Comparison of ENCODE assay signal across 8 cellular contexts in genomic region chr3:194672876-194673275, GRCh38. TPM values are rescaled to one million over a fixed set of nuclear protein-coding genes. Genes with fewer than 3 reads are reported as not detected.
DNase-seq lines count a peak whose midpoint lies in the region; ATAC-seq and TF ChIP-seq lines count a peak whose summit lies in the region.

No MANE protein-coding gene starts in this region.

- H3K27ac Mint-ChIP-seq in endodermal cell (no peak overlapping the region), neural progenitor cell (no peak overlapping the region)

- peak overlapping the region; percentile 80 for H3K4me2 ChIP-seq in neural progenitor cell

- H3K27ac ChIP-seq in endodermal cell (ENCODE audit: low read depth, low read length) (no peak overlapping the region), neural progenitor cell (no peak overlapping the region)

- H3K9ac ChIP-seq in NT2/D1 (ENCODE audit: insufficient read length, low read depth) = peak overlapping the region; percentile 91
- peak overlapping the region; percentile 65 for H3K9ac ChIP-seq in endodermal cell (ENCODE audit: extremely low read depth, low read length, poor library complexity, severe bottlenecking)
- no peak overlapping the region for H3K9ac ChIP-seq in neural progenitor cell

- DNase-seq in GM12864 (ENCODE audit: low read depth) (no peak), NT2/D1 (ENCODE audit: low read depth, low spot score) (no peak), endodermal cell (no peak), neural progenitor cell (ENCODE audit: low spot score) (peak; percentile 16), SIG-M5 treated with dmso at 0.1 percent for 504 hours (lab: John Stamatoyannopoulos, UW; ENCODE audit: unreplicated experiment) (no peak)

- peaks cover 41% of the 10 kb centered on the region for H3K79me2 ChIP-seq in neural progenitor cell (ENCODE audit: low read depth)

- peak overlapping the region; percentile 99 for H2AFZ ChIP-seq in neural progenitor cell (replicated peaks)

- H3K4me1 Mint-ChIP-seq in endodermal cell (peaks cover 6% of the 10 kb centered on the region), neural progenitor cell (peaks cover 9% of the 10 kb centered on the region)

- peaks cover 6% of the 10 kb centered on the region for H3K27me3 Mint-ChIP-seq in endodermal cell (ENCODE audit: insufficient read depth)
- peaks cover 12% of the 10 kb centered on the region for H3K27me3 Mint-ChIP-seq in neural progenitor cell (ENCODE audit: insufficient read depth, low read depth)

- H3F3A ChIP-seq in neural progenitor cell (ENCODE audit: low read depth) = peaks cover 5% of the 10 kb centered on the region

- H3K9me3 Mint-ChIP-seq in endodermal cell (no peaks in the 10 kb centered on the region), neural progenitor cell (no peaks in the 10 kb centered on the region)

- no peaks in the 10 kb centered on the region for H3K4me1 ChIP-seq in NT2/D1 (ENCODE audit: insufficient read depth, insufficient read length)
- H3K4me1 ChIP-seq in endodermal cell (ENCODE audit: control insufficient read depth, insufficient read depth, low read length) = no peaks in the 10 kb centered on the region
- peaks cover 7% of the 10 kb centered on the region for H3K4me1 ChIP-seq in neural progenitor cell

- no peaks in the 10 kb centered on the region for H4K20me1 ChIP-seq in neural progenitor cell (ENCODE audit: low read depth)

- H3K36me3 Mint-ChIP-seq in endodermal cell (ENCODE audit: low read depth) (peaks cover 16% of the 10 kb centered on the region), neural progenitor cell (no peaks in the 10 kb centered on the region)

- H3K4me3 ChIP-seq in GM12864 (ENCODE audit: low read depth, low read length) (peak overlapping the region; percentile 98), NT2/D1 (ENCODE audit: insufficient read length, low read depth) (peak overlapping the region; percentile 82), endodermal cell (ENCODE audit: low read length) (peak overlapping the region; percentile 97), neural progenitor cell (peak overlapping the region; percentile 78)

- H3K4me3 Mint-ChIP-seq in endodermal cell (peak overlapping the region; percentile 98), neural progenitor cell (peak overlapping the region; percentile 99)

- no peaks in the 10 kb centered on the region for H3K9me3 ChIP-seq in NT2/D1 (ENCODE audit: insufficient read depth, low read length)
- no peaks in the 10 kb centered on the region for H3K9me3 ChIP-seq in endodermal cell (ENCODE audit: control insufficient read depth, low read length)
- H3K9me3 ChIP-seq in neural progenitor cell (ENCODE audit: low read depth) = no peaks in the 10 kb centered on the region

- 71 to 92% methylated on average over 2 to 5 of the region's 5 CpGs for WGBS in endodermal cell (ENCODE audit: insufficient coverage in 1 of 2, insufficient read length in 1 of 2), 2 experiments

- ATAC-seq in GM21390 (IDR thresholded peaks at IDR 0.05; ENCODE audit: unreplicated experiment) = no peak
- ATAC-seq in HG03039 (IDR thresholded peaks at IDR 0.05; ENCODE audit: unreplicated experiment) = no peak
- ATAC-seq in GM21367 (IDR thresholded peaks at IDR 0.05; ENCODE audit: unreplicated experiment) = no peak

- TF ChIP-seq CTCF in GM12864 (IDR thresholded peaks at IDR 0.05; ENCODE audit: low read depth, low read length, missing control alignments) = no peak
- TF ChIP-seq CTCF in endodermal cell (conservative IDR thresholded peaks at IDR 0.05) = no peak
- TF ChIP-seq CTCF in neural progenitor cell (IDR thresholded peaks at IDR 0.05) = no peak

- H3K27me3 ChIP-seq in NT2/D1 (ENCODE audit: insufficient read depth, insufficient read length) (peaks cover 7% of the 10 kb centered on the region), endodermal cell (ENCODE audit: control insufficient read depth, insufficient read depth, low read length, poor library complexity, severe bottlenecking) (peaks cover 22% of the 10 kb centered on the region), neural progenitor cell (peaks cover 40% of the 10 kb centered on the region)

- H3K36me3 ChIP-seq in NT2/D1 (ENCODE audit: insufficient read depth, insufficient read length, low read length) (peaks cover 30% of the 10 kb centered on the region), endodermal cell (ENCODE audit: control insufficient read depth, insufficient read depth, low read length) (peaks cover 23% of the 10 kb centered on the region), neural progenitor cell (no peaks in the 10 kb centered on the region)

RNA-seq across cellular contexts. Expression of gene LSG1, which starts 0.9 kb away (rescaled TPM):
- total RNA-seq in endodermal cell (10 to 100 TPM; 38.3 to 44.7 TPM), neural progenitor cell (ENCODE audit: low replicate concordance) (31.0 and 41.2 TPM in 2 replicates)
- 31.6 TPM for polyA plus RNA-seq in endodermal cell (2013, experiment 1 of 2)
- polyA plus RNA-seq in endodermal cell (2013, experiment 2 of 2) = 30.8 TPM

RNA-seq across cellular contexts. Expression of gene FAM43A, which starts 12.8 kb away (rescaled TPM):
- total RNA-seq in endodermal cell (1 to 10 TPM in 1 of 2 donors, under 1 TPM in 1; 0.58 to 4.4 TPM), neural progenitor cell (ENCODE audit: low replicate concordance) (0.80 and 2.6 TPM in 2 replicates)
- 6.2 TPM for polyA plus RNA-seq in endodermal cell (2013, experiment 1 of 2)
- 5.7 TPM for polyA plus RNA-seq in endodermal cell (2013, experiment 2 of 2)

RNA-seq across cellular contexts. Expression of gene TMEM44, which starts 39.7 kb away (rescaled TPM):
- total RNA-seq in endodermal cell (10 to 100 TPM; 31.0 to 34.4 TPM), neural progenitor cell (ENCODE audit: low replicate concordance) (10.4 and 25.7 TPM in 2 replicates)
- polyA plus RNA-seq in endodermal cell (2013, experiment 1 of 2) = 18.4 TPM
- 22.1 TPM for polyA plus RNA-seq in endodermal cell (2013, experiment 2 of 2)
